8 cellular contexts compared by ENCODE assay signal in genomic region chr16:5033256-5034166, GRCh38. TPM values are rescaled to one million over a fixed set of nuclear protein-coding genes. Genes with fewer than 3 reads are reported as not detected.
DNase-seq lines count a peak whose midpoint lies in the region; ATAC-seq and TF ChIP-seq lines count a peak whose summit lies in the region.

Gene NAGPA, minus strand, starts transcription at chr16:5033935. Its CDS starts 21 bp downstream, at chr16:5033914.

- no peaks in the 10 kb centered on the region for H3K9me3 Mint-ChIP-seq in CD8-positive, alpha-beta memory T cell
- no peaks in the 10 kb centered on the region for H3K9me3 Mint-ChIP-seq in endodermal cell

- H3K27ac Mint-ChIP-seq in CD8-positive, alpha-beta memory T cell = peak within 1 kb of the TSS; percentile 70 to 98 (median 91)
- H3K27ac Mint-ChIP-seq in endodermal cell = peak within 1 kb of the TSS; percentile 92

- WGBS in endodermal cell (ENCODE audit: insufficient coverage in 1 of 2, insufficient read length in 1 of 2), 2 experiments = 0 to 3% methylated on average over 35 to 104 of the region's 104 CpGs

- peak within 1 kb of the TSS; percentile 87 to 93 (median 90) for H3K4me3 Mint-ChIP-seq in CD8-positive, alpha-beta memory T cell
- peak within 1 kb of the TSS; percentile 60 for H3K4me3 Mint-ChIP-seq in endodermal cell

- TF ChIP-seq CTCF in endodermal cell (conservative IDR thresholded peaks at IDR 0.05) = no peak

- H3K4me1 ChIP-seq in CD8-positive, alpha-beta memory T cell (ENCODE audit: insufficient read depth, low read length) = peaks cover 18% of the 10 kb centered on the region
- peaks cover 10% of the 10 kb centered on the region for H3K4me1 ChIP-seq in endodermal cell (ENCODE audit: control insufficient read depth, insufficient read depth, low read length)

- H3K9me3 ChIP-seq in CD8-positive, alpha-beta memory T cell (ENCODE audit: low read length) = no peaks in the 10 kb centered on the region
- no peaks in the 10 kb centered on the region for H3K9me3 ChIP-seq in endodermal cell (ENCODE audit: control insufficient read depth, low read length)

- POLR2A ChIA-PET in CD8-positive, alpha-beta memory T cell (lab: Charles Lee) = interaction anchor here (0.5 to 1.7 kb wide), 4 partner anchors 39 to 1317 kb away, joined by 3 to 10 read pairs (median 4); partner anchors contain the start of genes ALG1, ANKS3, DNAAF8 and TRAP1

- peak; percentile 84 for ATAC-seq in GM19455 (IDR thresholded peaks at IDR 0.05; ENCODE audit: unreplicated experiment)

- peaks cover 0 to 28% (median 7%) of the 10 kb centered on the region in 3 donors for H3K36me3 Mint-ChIP-seq in CD8-positive, alpha-beta memory T cell
- no peaks in the 10 kb centered on the region for H3K36me3 Mint-ChIP-seq in endodermal cell (ENCODE audit: low read depth)

- H3K27me3 ChIP-seq in CD8-positive, alpha-beta memory T cell (ENCODE audit: insufficient read depth, low read length, poor library complexity, severe bottlenecking) = no peaks in the 10 kb centered on the region
- H3K27me3 ChIP-seq in endodermal cell (ENCODE audit: control insufficient read depth, insufficient read depth, low read length, poor library complexity, severe bottlenecking) = peaks cover 6% of the 10 kb centered on the region

- no peaks in the 10 kb centered on the region for H3K27me3 Mint-ChIP-seq in CD8-positive, alpha-beta memory T cell
- peaks cover 11% of the 10 kb centered on the region for H3K27me3 Mint-ChIP-seq in endodermal cell (ENCODE audit: insufficient read depth)

- no peaks in the 10 kb centered on the region for H3K36me3 ChIP-seq in CD8-positive, alpha-beta memory T cell (ENCODE audit: insufficient read depth, low read length)
- peaks cover 3% of the 10 kb centered on the region for H3K36me3 ChIP-seq in endodermal cell (ENCODE audit: control insufficient read depth, insufficient read depth, low read length)

- H3K27ac ChIP-seq in CD8-positive, alpha-beta memory T cell (ENCODE audit: low read depth, low read length) = peak within 1 kb of the TSS; percentile 31
- H3K27ac ChIP-seq in endodermal cell (ENCODE audit: low read depth, low read length) = peak within 1 kb of the TSS; percentile 72

- CTCF ChIA-PET in CD8-positive, alpha-beta memory T cell (lab: Charles Lee) = interaction anchor here (0.6 to 1.5 kb wide), 5 partner anchors 23 to 416 kb away, joined by 3 to 4 read pairs (median 3); partner anchors contain the start of genes ALG1, ANKS3 and DNAAF8

- H3K9ac ChIP-seq in endodermal cell (ENCODE audit: extremely low read depth, low read length, poor library complexity, severe bottlenecking) = peak within 1 kb of the TSS; percentile 81

- H3K4me1 Mint-ChIP-seq in CD8-positive, alpha-beta memory T cell = peaks cover 12 to 26% (median 17%) of the 10 kb centered on the region in 3 donors
- peaks cover 32% of the 10 kb centered on the region for H3K4me1 Mint-ChIP-seq in endodermal cell

- peak within 1 kb of the TSS; percentile 68 for H3K4me3 ChIP-seq in CD8-positive, alpha-beta memory T cell (ENCODE audit: low read length)
- peak within 1 kb of the TSS; percentile 82 for H3K4me3 ChIP-seq in endodermal cell (ENCODE audit: low read length)

- peak; percentile 75 to 90 (median 80) for DNase-seq in CD8-positive, alpha-beta memory T cell
- peak; percentile 79 for DNase-seq in HPDE6-E6E7 (ENCODE audit: extremely low spot score)
- peak; percentile 60 for DNase-seq in NOMO-1 treated with dmso at 0.1 percent for 144 hours (lab: John Stamatoyannopoulos, UW; ENCODE audit: unreplicated experiment)
- peak; percentile 37 for DNase-seq in activated CD8-positive, alpha-beta memory T cell treated with anti-CD3 and anti-CD28 coated beads, Interleukin-2, amount 50 U/mL, for 1 hour (ENCODE audit: extremely low read depth)
- DNase-seq in endodermal cell = peak; percentile 96
- DNase-seq in mesenteric fat pad (ENCODE audit: low spot score) = peak; percentile 95
- DNase-seq in stimulated activated CD8-positive, alpha-beta memory T cell treated with anti-CD3 and anti-CD28 coated beads, Interleukin-12 subunit alpha, Interleukin-12 subunit beta, amount 100 ng/mL, for 4 hours (ENCODE audit: low read depth) = peak; percentile 72

RNA-seq across cellular contexts. Expression of gene NAGPA, which starts in this region (rescaled TPM):
- total RNA-seq in CD8-positive, alpha-beta memory T cell = 10 to 100 TPM; 18.8 to 19.0 TPM
- polyA plus RNA-seq in CD8-positive, alpha-beta memory T cell = 33.3 TPM
- total RNA-seq in endodermal cell (10 to 100 TPM; 12.7 to 14.0 TPM), mesenteric fat pad (12.1 TPM)
- 6.8 TPM for polyA plus RNA-seq in endodermal cell (2013, experiment 1 of 2)
- 6.3 TPM for polyA plus RNA-seq in endodermal cell (2013, experiment 2 of 2)

Comparison
In these comparisons a context has a peak if more than half of its experiments do, and no peak if none do; other contexts are left out.
1. Peak in every context shown above with its lines: DNase-seq, ATAC-seq, H3K4me3 ChIP-seq and H3K27ac ChIP-seq.
2. DNase-seq: peak in every context shown above with its lines; median percentile 96 in endodermal cell; 95 in mesenteric fat pad; 80 in CD8-positive, alpha-beta memory T cell; 79 in HPDE6-E6E7; 72 in stimulated activated CD8-positive, alpha-beta memory T cell treated with anti-CD3 and anti-CD28 coated beads, Interleukin-12 subunit alpha, Interleukin-12 subunit beta, amount 100 ng/mL, for 4 hours; 60 in NOMO-1 treated with dmso at 0.1 percent for 144 hours; 37 in activated CD8-positive, alpha-beta memory T cell treated with anti-CD3 and anti-CD28 coated beads, Interleukin-2, amount 50 U/mL, for 1 hour.